ENCODE assay signal across 8 cellular contexts in genomic region chr17:79837888-79838540, GRCh38. TPM values are rescaled to one million over a fixed set of nuclear protein-coding genes. Genes with fewer than 3 reads are reported as not detected.
DNase-seq lines count a peak whose midpoint lies in the region; TF ChIP-seq lines count a peak whose summit lies in the region.

No MANE protein-coding gene starts in this region.

- 1% methylated on average over 23 of the region's 30 CpGs for WGBS in esophagus muscularis mucosa

- no peaks in the 10 kb centered on the region for H3K9me3 Mint-ChIP-seq in progenitor cell of endocrine pancreas (ENCODE audit: low read depth)

- H3K4me1 ChIP-seq in esophagus muscularis mucosa, result peaks cover 53 to 80% (median 72%) of the 10 kb centered on the region in 4 donors

- H3K9me3 ChIP-seq in WERI-Rb-1 (ENCODE audit: severe bottlenecking) (peaks cover 11% of the 10 kb centered on the region), esophagus muscularis mucosa (peaks cover 0 to 6% (median 0%) of the 10 kb centered on the region in 4 donors)

- TF ChIP-seq EP300 in esophagus muscularis mucosa (IDR thresholded peaks at IDR 0.05), result no peak

- no peak for TF ChIP-seq POLR2A in esophagus muscularis mucosa (IDR thresholded peaks at IDR 0.05; ENCODE audit: low read depth)

- intact Hi-C loops in esophagus muscularis mucosa (cut with DNase I), result no loop called here

- peak overlapping the region; percentile 89 for H3K27ac Mint-ChIP-seq in progenitor cell of endocrine pancreas

- H3K27ac ChIP-seq in HL-60 (replicated peaks) (peak overlapping the region; percentile 96), WERI-Rb-1 (peak overlapping the region; percentile 65), esophagus muscularis mucosa (replicated peaks in 1 of 4) (peak overlapping the region; percentile 97 to 98 (median 98))

- H3K36me3 ChIP-seq in WERI-Rb-1 (peaks cover 47% of the 10 kb centered on the region), esophagus muscularis mucosa (peaks cover 0 to 23% (median 22%) of the 10 kb centered on the region in 4 donors)

- TF ChIP-seq CTCF in HL-60 (IDR thresholded peaks at IDR 0.05; ENCODE audit: insufficient read depth, low read length) (no peak), WERI-Rb-1 (IDR thresholded peaks at IDR 0.05; ENCODE audit: low read depth, low read length) (no peak), esophagus muscularis mucosa (IDR thresholded peaks at IDR 0.05) (no peak), progenitor cell of endocrine pancreas (IDR thresholded peaks at IDR 0.05; ENCODE audit: unreplicated experiment) (no peak)

- H3K4me3 ChIP-seq in HL-60 (replicated peaks; ENCODE audit: insufficient read depth, low read length) (peak overlapping the region; percentile 78), WERI-Rb-1 (ENCODE audit: low read depth, low read length) (peak overlapping the region; percentile 90), esophagus muscularis mucosa (peak overlapping the region; percentile 56 to 90 (median 74))

- peak overlapping the region; percentile 83 for H3K4me3 Mint-ChIP-seq in progenitor cell of endocrine pancreas (ENCODE audit: low read depth)

- H3K27me3 Mint-ChIP-seq in progenitor cell of endocrine pancreas, result peaks cover 52% of the 10 kb centered on the region

- H3K27me3 ChIP-seq in HL-60 (ENCODE audit: insufficient read depth, poor library complexity, severe bottlenecking), result peaks cover 29% of the 10 kb centered on the region
- peaks cover 30% of the 10 kb centered on the region for H3K27me3 ChIP-seq in WERI-Rb-1 (ENCODE audit: insufficient read depth, low read depth, severe bottlenecking)
- peaks cover 16 to 42% (median 34%) of the 10 kb centered on the region in 4 donors for H3K27me3 ChIP-seq in esophagus muscularis mucosa

- DNase-seq in HL-60 (ENCODE audit: low read depth in 1 of 2, low spot score in 1 of 2) (peak in 1 of 2 experiments; percentile 35), WERI-Rb-1 (no peak), esophagus muscularis mucosa (ENCODE audit: extremely low spot score) (no peak), progenitor cell of endocrine pancreas (ENCODE audit: low spot score, unreplicated experiment) (no peak), NCI-H2081 treated with DMSO at 0.1 percent for 48 hours (lab: John Stamatoyannopoulos, UW) (no peak), dermis blood vessel endothelial cell (no peak), NCI-H2196 treated with DMSO at 0.1 percent for 48 hours (lab: John Stamatoyannopoulos, UW; ENCODE audit: unreplicated experiment) (no peak), DMS153 (lab: John Stamatoyannopoulos, UW) (no peak)

- peaks cover 6% of the 10 kb centered on the region for H3K36me3 Mint-ChIP-seq in progenitor cell of endocrine pancreas (ENCODE audit: insufficient read depth)

- peaks cover 22% of the 10 kb centered on the region for H3K4me1 Mint-ChIP-seq in progenitor cell of endocrine pancreas (ENCODE audit: low read depth)

RNA-seq across cellular contexts. Expression of gene CBX4, which starts 1.2 kb away (rescaled TPM):
- total RNA-seq in esophagus muscularis mucosa (10 to 100 TPM in 3 of 4 donors, 1 to 10 TPM in 1; 6.6 to 14.1 (median 12.3) TPM), progenitor cell of endocrine pancreas (22.8 and 24.2 TPM in 2 replicates), dermis blood vessel endothelial cell (11.1 and 13.5 TPM in 2 replicates)

RNA-seq across cellular contexts. Expression of gene CBX8, which starts 41.1 kb away (rescaled TPM):
- total RNA-seq in esophagus muscularis mucosa (1 to 10 TPM; 1.7 to 7.5 (median 2.6) TPM), progenitor cell of endocrine pancreas (21.7 and 23.1 TPM in 2 replicates), dermis blood vessel endothelial cell (2.7 and 5.1 TPM in 2 replicates)
